8 cellular contexts compared by ENCODE assay signal in genomic region chr9:94245651-94246050, GRCh38.
"Had no signal": no experiment of that assay in that cellular context is flagged by ENCODE, and none has a peak within 500 bp of the region (broad histone marks: within the 10 kb centered on the region; RNA-seq: fewer than 3 reads in every experiment).

No MANE protein-coding gene starts in this region.

- DNase-seq: GDM1, GF-D8 had no signal

- FAIRE-seq: G401.6, GM12878, GM12891, GM12892, GM18507, GM19239 had no signal

- ATAC-seq: GM12878 had no signal

- H3K4me3 ChIP-seq: GM12878 had no signal
